In the genomic region with DNA sequence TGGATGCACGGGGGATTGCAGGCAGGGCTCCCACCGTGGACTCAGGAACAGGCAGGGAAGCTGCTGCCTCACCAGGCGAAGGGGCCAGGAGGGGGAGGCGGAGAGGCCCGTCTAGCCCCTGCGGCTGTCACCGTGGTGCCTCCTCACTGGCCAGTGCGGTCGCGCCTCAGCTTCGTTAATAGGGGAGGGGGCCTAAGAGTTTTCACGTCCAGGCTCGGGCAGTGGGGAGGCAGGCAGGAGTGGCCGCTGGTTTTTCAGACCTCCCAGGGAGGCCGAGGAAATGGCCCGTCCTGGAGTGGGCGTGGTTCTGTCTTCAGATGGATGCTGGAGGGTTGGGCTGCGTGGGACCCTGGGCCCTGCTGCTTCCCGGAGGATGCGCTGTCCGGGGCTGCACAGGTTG, we compare ENCODE assay signal across 16 cellular contexts.
DNase-seq lines count a peak whose midpoint lies in the region; ATAC-seq and TF ChIP-seq lines count a peak whose summit lies in the region.
"Had no signal": no experiment of that assay in that cellular context is flagged by ENCODE, and none has a peak within 500 bp of the region (broad histone marks: within the 10 kb centered on the region; RNA-seq: fewer than 3 reads in every experiment).

No MANE protein-coding gene starts in this region.

- no peaks in the 10 kb centered on the region for H4K20me1 ChIP-seq in GM23338 (replicated peaks; ENCODE audit: insufficient read depth)

- ATAC-seq in GM23338 (peak; percentile 79), sciatic nerve (no peak), GM19328 (IDR thresholded peaks at IDR 0.05; ENCODE audit: unreplicated experiment) (no peak)

- no peak overlapping the region for H3K27ac Mint-ChIP-seq in GM23338

- no peaks in the 10 kb centered on the region for H3K79me2 ChIP-seq in GM23338 (replicated peaks; ENCODE audit: insufficient read depth)

- H3K27me3 ChIP-seq in GM23338 (ENCODE audit: insufficient read depth) (no peaks in the 10 kb centered on the region), WERI-Rb-1 (ENCODE audit: insufficient read depth, low read depth, severe bottlenecking) (no peaks in the 10 kb centered on the region)

- intact Hi-C loops in sciatic nerve (cut with DNase I): no loop called here

- H3K4me3 ChIP-seq in GM23338 (no peak overlapping the region), WERI-Rb-1 (ENCODE audit: low read depth, low read length) (no peak overlapping the region)
- H3K4me3 ChIP-seq: GM23248 had no signal

- H3K36me3 ChIP-seq in GM23338 (ENCODE audit: insufficient read depth): no peaks in the 10 kb centered on the region
- no peaks in the 10 kb centered on the region for H3K36me3 ChIP-seq in WERI-Rb-1

- H3K4me1 ChIP-seq in GM23338 (ENCODE audit: insufficient read depth): peaks cover 14% of the 10 kb centered on the region
- H3K4me1 ChIP-seq: Caco-2 had no signal

- no peaks in the 10 kb centered on the region; the same call in 2 of the 3 replicates for H3K9me3 Mint-ChIP-seq in GM23338

- H3F3A ChIP-seq in GM23338 (replicated peaks; ENCODE audit: low read depth): no peaks in the 10 kb centered on the region

- no peak overlapping the region; the same call in 2 of the 3 replicates for H3K4me3 Mint-ChIP-seq in GM23338

- TF ChIP-seq CTCF in GM23338 (conservative IDR thresholded peaks at IDR 0.05; ENCODE audit: low read depth in 2 of 2): peak in 1 of 2 experiments; percentile 6; a peak in 1 of 4 replicates
- no peak for TF ChIP-seq CTCF in WERI-Rb-1 (IDR thresholded peaks at IDR 0.05; ENCODE audit: low read depth, low read length)

- no peaks in the 10 kb centered on the region for H3K9me3 ChIP-seq in WERI-Rb-1 (ENCODE audit: severe bottlenecking)
- H3K9me3 ChIP-seq: Caco-2 had no signal

- H3K36me3 Mint-ChIP-seq in GM23338 (ENCODE audit: low read depth): no peaks in the 10 kb centered on the region

- peaks cover 26% of the 10 kb centered on the region for H3K4me1 Mint-ChIP-seq in GM23338

- H3K9me2 ChIP-seq in GM23338 (ENCODE audit: insufficient read depth): no peaks in the 10 kb centered on the region

- DNase-seq in GM23338 (ENCODE audit: low spot score): peak; percentile 58
- DNase-seq in WERI-Rb-1: peak; percentile 5
- DNase-seq in islet precursor cell: peak; percentile 43
- peak; percentile 34 for DNase-seq in sciatic nerve (ENCODE audit: low spot score)
- DNase-seq in MV-4-11 (lab: John Stamatoyannopoulos, UW): no peak
- DNase-seq in NCI-H510A treated with DMSO at 0.1 percent for 48 hours (lab: John Stamatoyannopoulos, UW): no peak
- DNase-seq: ACHN, AML-193, DMS153, GM23248, KBM-7, NCI-H1436 treated with DMSO at 0.1 percent for 48 hours, NCI-H2081, NCI-H524 had no signal

- H3K27me3 Mint-ChIP-seq in GM23338 (ENCODE audit: insufficient read depth, low read depth, poor library complexity): peaks cover 8% of the 10 kb centered on the region

- no peak overlapping the region for H2AFZ ChIP-seq in GM23338
- H2AFZ ChIP-seq: GM23248 had no signal

- no peak overlapping the region for H3K4me2 ChIP-seq in GM23338

- no peak overlapping the region for H3K27ac ChIP-seq in GM23338 (ENCODE audit: low read depth)
- no peak overlapping the region for H3K27ac ChIP-seq in WERI-Rb-1
- H3K27ac ChIP-seq: GM23248 had no signal

TF ChIP-seq in GM23338, 12 proteins besides CTCF, POLR2A, EP300 and RAD21:
- TF ChIP-seq POLR2AphosphoS5 (IDR thresholded peaks at IDR 0.05; ENCODE audit: low read depth) (no peak), STAT1 (IDR thresholded peaks at IDR 0.05; ENCODE audit: unreplicated experiment) (no peak), ZNF331 (CRISPR knock-in tag; IDR thresholded peaks at IDR 0.05; ENCODE audit: low read depth) (no peak), EZH2 (IDR thresholded peaks at IDR 0.05; ENCODE audit: low read depth, unreplicated experiment) (no peak)
- TF ChIP-seq, protein P1, sequence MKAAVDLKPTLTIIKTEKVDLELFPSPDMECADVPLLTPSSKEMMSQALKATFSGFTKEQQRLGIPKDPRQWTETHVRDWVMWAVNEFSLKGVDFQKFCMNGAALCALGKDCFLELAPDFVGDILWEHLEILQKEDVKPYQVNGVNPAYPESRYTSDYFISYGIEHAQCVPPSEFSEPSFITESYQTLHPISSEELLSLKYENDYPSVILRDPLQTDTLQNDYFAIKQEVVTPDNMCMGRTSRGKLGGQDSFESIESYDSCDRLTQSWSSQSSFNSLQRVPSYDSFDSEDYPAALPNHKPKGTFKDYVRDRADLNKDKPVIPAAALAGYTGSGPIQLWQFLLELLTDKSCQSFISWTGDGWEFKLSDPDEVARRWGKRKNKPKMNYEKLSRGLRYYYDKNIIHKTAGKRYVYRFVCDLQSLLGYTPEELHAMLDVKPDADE (IDR thresholded peaks at IDR 0.05): no peak

Comparison
In these comparisons a context has a peak if more than half of its experiments do, and no peak if none do; other contexts are left out.
1. DNase-seq: peak in GM23338 (single experiment), WERI-Rb-1 (single experiment), islet precursor cell (single experiment) and sciatic nerve (single experiment); none in MV-4-11 (single experiment) and NCI-H510A treated with DMSO at 0.1 percent for 48 hours (single experiment).